In the genomic region with DNA sequence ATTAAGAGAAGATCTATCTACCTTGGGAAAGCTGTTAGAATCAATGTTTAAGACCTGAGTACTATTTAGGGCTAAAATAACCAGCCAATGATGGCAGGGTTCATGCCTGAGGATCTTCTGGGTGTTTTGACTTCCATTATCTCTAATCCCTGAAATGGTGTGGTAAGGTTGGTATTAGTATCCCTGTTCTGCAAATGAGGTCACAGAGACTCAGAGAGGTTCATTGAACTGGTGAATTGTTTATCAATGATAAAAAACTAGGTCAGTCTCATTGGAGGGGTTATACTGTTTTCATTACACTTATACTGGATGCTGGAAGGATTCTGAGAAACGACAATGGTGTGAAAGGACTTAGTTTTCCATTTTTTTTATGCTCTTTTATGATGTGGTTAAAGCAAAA, we compare ENCODE assay signal across 18 cellular contexts.
DNase-seq lines count a peak whose midpoint lies in the region; ATAC-seq and TF ChIP-seq lines count a peak whose summit lies in the region.
"Had no signal": no experiment of that assay in that cellular context is flagged by ENCODE, and none has a peak within 500 bp of the region (broad histone marks: within the 10 kb centered on the region; RNA-seq: fewer than 3 reads in every experiment).

No MANE protein-coding gene starts in this region.

- no peak for TF ChIP-seq RAD21 in HCT116 (IDR thresholded peaks at IDR 0.05; ENCODE audit: low read depth)

- H3K27ac ChIP-seq in GM23338 (ENCODE audit: low read depth) (no peak overlapping the region), HCT116 (ENCODE audit: low read depth, low read length) (no peak overlapping the region)
- H3K27ac ChIP-seq: BLaER1 treated with 17β-estradiol and CSF1 and Interleukin-3, amounts not matched to agents 10 nM and 100 nM; C4-2B had no signal

- H3K9me2 ChIP-seq in GM23338 (ENCODE audit: insufficient read depth) (0 out of 2 replicates have a peak, but pooled peaks cover 7% of the 10 kb centered on the region), HCT116 (ENCODE audit: insufficient read depth) (no peaks in the 10 kb centered on the region)

- no peak for ATAC-seq in GM23338
- no peak for ATAC-seq in HCT116
- ATAC-seq in left lobe of liver, result peak; percentile 76
- no peak for ATAC-seq in GM19397 (IDR thresholded peaks at IDR 0.05; ENCODE audit: unreplicated experiment)
- ATAC-seq: CD8-positive, alpha-beta T cell had no signal

- POLR2A ChIA-PET in HCT116 (lab: Charles Lee), result no interaction called here

- no peaks in the 10 kb centered on the region for H3K36me3 Mint-ChIP-seq in GM23338 (ENCODE audit: low read depth)
- H3K36me3 Mint-ChIP-seq: CD8-positive, alpha-beta T cell had no signal

- H3K9me3 Mint-ChIP-seq in GM23338, result no peaks in the 10 kb centered on the region
- H3K9me3 Mint-ChIP-seq: CD4-positive, alpha-beta T cell; CD8-positive, alpha-beta T cell had no signal

- DNase-seq in GM23338 (ENCODE audit: low spot score) (no peak), HCT116 (ENCODE audit: low read depth, low spot score) (no peak), left lobe of liver (ENCODE audit: low spot score) (no peak), AG20443 (ENCODE audit: low spot score) (no peak)
- no peak for DNase-seq in activated CD4-positive, alpha-beta T cell treated with anti-CD3 and anti-CD28 coated beads, Interleukin-2, amount 50 U/mL, for 48 hours
- DNase-seq: 8988T; ACHN; AML-193; Caco-2; Calu3; CD4-positive, alpha-beta T cell; CD8-positive, alpha-beta T cell; DMS79 treated with DMSO at 0.1 percent for 48 hours; GF-D8 had no signal

- no peak overlapping the region for H3K4me3 ChIP-seq in GM23338
- H3K4me3 ChIP-seq in HCT116 (replicated peaks in 1 of 2; ENCODE audit: low read depth in 1 of 2, low read length in 2 of 2), result no peak overlapping the region
- H3K4me3 ChIP-seq: BLaER1 treated with 17β-estradiol and CSF1 and Interleukin-3, amounts not matched to agents 10 nM and 100 nM had no signal

- H3K79me2 ChIP-seq in GM23338 (replicated peaks; ENCODE audit: insufficient read depth), result no peaks in the 10 kb centered on the region
- H3K79me2 ChIP-seq in HCT116 (ENCODE audit: insufficient read depth, low read length), result no peaks in the 10 kb centered on the region

- H3K27me3 ChIP-seq in GM23338 (ENCODE audit: insufficient read depth) (no peaks in the 10 kb centered on the region), HCT116 (ENCODE audit: insufficient read depth, low read length) (no peaks in the 10 kb centered on the region)
- H3K27me3 ChIP-seq: BLaER1 treated with 17β-estradiol and CSF1 and Interleukin-3, amounts not matched to agents 10 nM and 100 nM had no signal

- no TSS peak for BruUV-seq in HCT116 (replicated peaks; lab: Mats Ljungman, UMichigan)

- no peaks in the 10 kb centered on the region for H3K27me3 Mint-ChIP-seq in GM23338 (ENCODE audit: insufficient read depth, low read depth, poor library complexity)
- H3K27me3 Mint-ChIP-seq: B cell had no signal

- H3K4me3 Mint-ChIP-seq in GM23338, result no peak overlapping the region
- H3K4me3 Mint-ChIP-seq: B cell; CD4-positive, alpha-beta T cell; CD8-positive, alpha-beta T cell had no signal

- no peaks in the 10 kb centered on the region for H3K9me3 ChIP-seq in HCT116 (ENCODE audit: control insufficient read depth in 1 of 2, insufficient read depth in 1 of 2, low read depth in 1 of 2, low read length in 2 of 2)
- H3K9me3 ChIP-seq: BLaER1 treated with 17β-estradiol and CSF1 and Interleukin-3, amounts not matched to agents 10 nM and 100 nM; Caco-2 had no signal

- CTCF ChIA-PET in HCT116 (lab: Charles Lee), result no interaction called here

- TF ChIP-seq CTCF in GM23338 (conservative IDR thresholded peaks at IDR 0.05; ENCODE audit: low read depth in 2 of 2), result no peak
- TF ChIP-seq CTCF in HCT116 (IDR thresholded peaks at IDR 0.05 in 2 of 3, conservative IDR thresholded peaks at IDR 0.05 in 1 of 3; ENCODE audit: borderline replicate concordance in 1 of 3, insufficient read depth in 1 of 3, low read depth in 2 of 3, low read length in 2 of 3), result no peak

- no peak overlapping the region for H3K27ac Mint-ChIP-seq in GM23338
- H3K27ac Mint-ChIP-seq: B cell; CD4-positive, alpha-beta T cell; CD8-positive, alpha-beta T cell had no signal

- no peaks in the 10 kb centered on the region for H3K36me3 ChIP-seq in GM23338 (ENCODE audit: insufficient read depth)
- no peaks in the 10 kb centered on the region for H3K36me3 ChIP-seq in HCT116 (ENCODE audit: control insufficient read depth in 1 of 2, insufficient read depth in 2 of 2, low read length in 2 of 2)
- H3K36me3 ChIP-seq: BLaER1 treated with 17β-estradiol and CSF1 and Interleukin-3, amounts not matched to agents 10 nM and 100 nM had no signal

- H2AFZ ChIP-seq in GM23338, result peak overlapping the region; percentile 48; the same call in 1 of the 2 replicates
- H2AFZ ChIP-seq in HCT116 (ENCODE audit: low read depth, low read length, poor library complexity, severe bottlenecking), result peak overlapping the region; percentile 79

- H3K4me1 ChIP-seq in GM23338 (ENCODE audit: insufficient read depth) (no peaks in the 10 kb centered on the region), HCT116 (ENCODE audit: control insufficient read depth in 1 of 2, insufficient read depth in 2 of 2, low read length in 2 of 2) (peaks cover 8 to 27% of the 10 kb centered on the region in 2 experiments)

- H3K4me2 ChIP-seq in GM23338 (no peak overlapping the region), HCT116 (ENCODE audit: low read length) (no peak overlapping the region)
- H3K4me2 ChIP-seq: BLaER1 treated with 17β-estradiol and CSF1 and Interleukin-3, amounts not matched to agents 10 nM and 100 nM had no signal

- no peak for TF ChIP-seq POLR2A in HCT116 (IDR thresholded peaks at IDR 0.05; ENCODE audit: borderline replicate concordance, extremely low read depth, insufficient read depth, insufficient read length)

- intact Hi-C loops in HCT116 (cut with micrococcal nuclease), result loop anchor here (10.0 kb wide), 1 partner anchor 229 kb away; no protein-coding TSS in a partner anchor

- H3K4me1 Mint-ChIP-seq in GM23338, result peaks cover 1% of the 10 kb centered on the region; the same call in 1 of the 3 replicates
- H3K4me1 Mint-ChIP-seq: B cell had no signal

- RAD21 ChIA-PET in HCT116 (lab: Charles Lee; ENCODE audit: low non-redundant PET in 1 of 2, low total read pairs in 2 of 2, uncharacterized antibody in 2 of 2, unreplicated experiment in 2 of 2), result no interaction called here

- no peaks in the 10 kb centered on the region for H4K20me1 ChIP-seq in GM23338 (replicated peaks; ENCODE audit: insufficient read depth)
- no peaks in the 10 kb centered on the region for H4K20me1 ChIP-seq in HCT116 (ENCODE audit: insufficient read depth)
- H4K20me1 ChIP-seq: BLaER1 treated with 17β-estradiol and CSF1 and Interleukin-3, amounts not matched to agents 10 nM and 100 nM had no signal

- no peak overlapping the region for H3K9ac ChIP-seq in HCT116 (ENCODE audit: low read length)
- H3K9ac ChIP-seq: BLaER1 treated with 17β-estradiol and CSF1 and Interleukin-3, amounts not matched to agents 10 nM and 100 nM had no signal

- no peaks in the 10 kb centered on the region for H3F3A ChIP-seq in GM23338 (replicated peaks; ENCODE audit: low read depth)

TF ChIP-seq in GM23338, 12 proteins besides CTCF, POLR2A, EP300 and RAD21 (continues in another document):
- TF ChIP-seq STAT1 (IDR thresholded peaks at IDR 0.05; ENCODE audit: unreplicated experiment) (no peak), POLR2AphosphoS5 (IDR thresholded peaks at IDR 0.05; ENCODE audit: low read depth) (no peak), ZNF114 (CRISPR knock-in tag; IDR thresholded peaks at IDR 0.05) (no peak)

TF ChIP-seq in HCT116, 20 proteins besides CTCF, POLR2A, EP300 and RAD21:
- no peak for TF ChIP-seq SIN3A (IDR thresholded peaks at IDR 0.05; ENCODE audit: low read depth)
- TF ChIP-seq, protein P1, sequence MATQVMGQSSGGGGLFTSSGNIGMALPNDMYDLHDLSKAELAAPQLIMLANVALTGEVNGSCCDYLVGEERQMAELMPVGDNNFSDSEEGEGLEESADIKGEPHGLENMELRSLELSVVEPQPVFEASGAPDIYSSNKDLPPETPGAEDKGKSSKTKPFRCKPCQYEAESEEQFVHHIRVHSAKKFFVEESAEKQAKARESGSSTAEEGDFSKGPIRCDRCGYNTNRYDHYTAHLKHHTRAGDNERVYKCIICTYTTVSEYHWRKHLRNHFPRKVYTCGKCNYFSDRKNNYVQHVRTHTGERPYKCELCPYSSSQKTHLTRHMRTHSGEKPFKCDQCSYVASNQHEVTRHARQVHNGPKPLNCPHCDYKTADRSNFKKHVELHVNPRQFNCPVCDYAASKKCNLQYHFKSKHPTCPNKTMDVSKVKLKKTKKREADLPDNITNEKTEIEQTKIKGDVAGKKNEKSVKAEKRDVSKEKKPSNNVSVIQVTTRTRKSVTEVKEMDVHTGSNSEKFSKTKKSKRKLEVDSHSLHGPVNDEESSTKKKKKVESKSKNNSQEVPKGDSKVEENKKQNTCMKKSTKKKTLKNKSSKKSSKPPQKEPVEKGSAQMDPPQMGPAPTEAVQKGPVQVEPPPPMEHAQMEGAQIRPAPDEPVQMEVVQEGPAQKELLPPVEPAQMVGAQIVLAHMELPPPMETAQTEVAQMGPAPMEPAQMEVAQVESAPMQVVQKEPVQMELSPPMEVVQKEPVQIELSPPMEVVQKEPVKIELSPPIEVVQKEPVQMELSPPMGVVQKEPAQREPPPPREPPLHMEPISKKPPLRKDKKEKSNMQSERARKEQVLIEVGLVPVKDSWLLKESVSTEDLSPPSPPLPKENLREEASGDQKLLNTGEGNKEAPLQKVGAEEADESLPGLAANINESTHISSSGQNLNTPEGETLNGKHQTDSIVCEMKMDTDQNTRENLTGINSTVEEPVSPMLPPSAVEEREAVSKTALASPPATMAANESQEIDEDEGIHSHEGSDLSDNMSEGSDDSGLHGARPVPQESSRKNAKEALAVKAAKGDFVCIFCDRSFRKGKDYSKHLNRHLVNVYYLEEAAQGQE (IDR thresholded peaks at IDR 0.05; ENCODE audit: low read depth), result no peak
- no peak for TF ChIP-seq FOSL1 (IDR thresholded peaks at IDR 0.05; ENCODE audit: low read depth)
- TF ChIP-seq YY1 (IDR thresholded peaks at IDR 0.05; ENCODE audit: extremely low read depth, insufficient replicate concordance, low read depth, low read length), result no peak
- no peak for TF ChIP-seq CEBPB (IDR thresholded peaks at IDR 0.05; ENCODE audit: low read depth)
- no peak for TF ChIP-seq ZFX (IDR thresholded peaks at IDR 0.05)
- TF ChIP-seq, protein P2, sequence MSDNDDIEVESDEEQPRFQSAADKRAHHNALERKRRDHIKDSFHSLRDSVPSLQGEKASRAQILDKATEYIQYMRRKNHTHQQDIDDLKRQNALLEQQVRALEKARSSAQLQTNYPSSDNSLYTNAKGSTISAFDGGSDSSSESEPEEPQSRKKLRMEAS (IDR thresholded peaks at IDR 0.05), result no peak
- TF ChIP-seq, protein P3, sequence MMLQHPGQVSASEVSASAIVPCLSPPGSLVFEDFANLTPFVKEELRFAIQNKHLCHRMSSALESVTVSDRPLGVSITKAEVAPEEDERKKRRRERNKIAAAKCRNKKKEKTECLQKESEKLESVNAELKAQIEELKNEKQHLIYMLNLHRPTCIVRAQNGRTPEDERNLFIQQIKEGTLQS (IDR thresholded peaks at IDR 0.05), result no peak
- TF ChIP-seq EGR1 (IDR thresholded peaks at IDR 0.05; ENCODE audit: low read depth), result no peak
- no peak for TF ChIP-seq POLR2AphosphoS5 (IDR thresholded peaks at IDR 0.05; ENCODE audit: low read depth, low read length)
- no peak for TF ChIP-seq EZH2 (IDR thresholded peaks at IDR 0.05)
- TF ChIP-seq JUND (IDR thresholded peaks at IDR 0.05), result no peak
